25 cellular contexts compared by ENCODE assay signal in genomic region chr5:14956423-14957046, GRCh38.
DNase-seq lines count a peak whose midpoint lies in the region; ATAC-seq, FAIRE-seq and TF ChIP-seq lines count a peak whose summit lies in the region.
"Had no signal": no experiment of that assay in that cellular context is flagged by ENCODE, and none has a peak within 500 bp of the region (broad histone marks: within the 10 kb centered on the region; RNA-seq: fewer than 3 reads in every experiment).

No MANE protein-coding gene starts in this region.

- H3K27ac ChIP-seq in HUES64 (ENCODE audit: low read depth, low read length) = peak overlapping the region; percentile 24; the same call in 1 of the 2 replicates
- H3K27ac ChIP-seq in parathyroid adenoma = peak overlapping the region; percentile 50
- H3K27ac ChIP-seq: HL-60, Peyer's patch, SK-N-MC had no signal

- no peak for ATAC-seq in HG02588 (IDR thresholded peaks at IDR 0.05; ENCODE audit: unreplicated experiment)
- no peak for ATAC-seq in GM21528 (IDR thresholded peaks at IDR 0.05; ENCODE audit: low FRiP score, unreplicated experiment)
- ATAC-seq: K562 had no signal

- no peaks in the 10 kb centered on the region for H3K9me3 ChIP-seq in HUES64 (ENCODE audit: insufficient read depth, low read depth, low read length)
- H3K9me3 ChIP-seq in parathyroid adenoma (ENCODE audit: control insufficient read depth, low read length) = no peaks in the 10 kb centered on the region
- H3K9me3 ChIP-seq: MG63, Peyer's patch had no signal

- H3K4me1 ChIP-seq in HUES64 (ENCODE audit: insufficient read depth, low read length) (peaks cover 15% of the 10 kb centered on the region), parathyroid adenoma (peaks cover 17% of the 10 kb centered on the region)
- H3K4me1 ChIP-seq: Peyer's patch had no signal

- H3K4me3 ChIP-seq in HUES64 (ENCODE audit: low read length) = no peak overlapping the region
- no peak overlapping the region for H3K4me3 ChIP-seq in bronchial epithelial cell (ENCODE audit: low read depth, low read length)
- no peak overlapping the region for H3K4me3 ChIP-seq in parathyroid adenoma (ENCODE audit: low read depth, low read length)
- H3K4me3 ChIP-seq: GM12878, K562, MG63, Peyer's patch, SK-N-MC had no signal

- no peak overlapping the region for H3K9ac ChIP-seq in HUES64 (ENCODE audit: low read depth, low read length)
- no peak overlapping the region for H3K9ac ChIP-seq in parathyroid adenoma

- 29% methylated on average over 6 of the region's 6 CpGs for WGBS in HUES64

- no peaks in the 10 kb centered on the region for H3K27me3 ChIP-seq in HUES64 (ENCODE audit: insufficient read depth, low read length)
- H3K27me3 ChIP-seq in bronchial epithelial cell (ENCODE audit: control insufficient read depth, insufficient read depth, low read length) = no peaks in the 10 kb centered on the region
- no peaks in the 10 kb centered on the region for H3K27me3 ChIP-seq in parathyroid adenoma (ENCODE audit: control insufficient read depth, insufficient read depth, low read length)
- H3K27me3 ChIP-seq: MG63, Peyer's patch had no signal

- peak overlapping the region; percentile 38 for H2AFZ ChIP-seq in parathyroid adenoma

- H3K36me3 ChIP-seq in HUES64 (ENCODE audit: insufficient read depth, low read length) (no peaks in the 10 kb centered on the region), bronchial epithelial cell (ENCODE audit: control insufficient read depth, insufficient read depth, low read length) (no peaks in the 10 kb centered on the region), parathyroid adenoma (ENCODE audit: control insufficient read depth, insufficient read depth, low read length) (no peaks in the 10 kb centered on the region)
- H3K36me3 ChIP-seq: MG63, Peyer's patch had no signal

- H3K79me2 ChIP-seq in parathyroid adenoma = no peaks in the 10 kb centered on the region

- DNase-seq in bronchial epithelial cell (ENCODE audit: low read depth) = no peak
- peak; percentile 11 for DNase-seq in iPS-NIHi11 (ENCODE audit: low spot score)
- no peak for DNase-seq in RCC 7860 (ENCODE audit: low spot score)
- DNase-seq in activated naive CD4-positive, alpha-beta T cell treated with anti-CD3 and anti-CD28 coated beads, Interleukin-2, amount 50 U/mL, for 16 hours = no peak
- DNase-seq: C1 segment of cervical spinal cord, COR-L47, GDM1, HCEC 1CT, MG63, NCI-H1105 treated with DMSO at 0.1 percent for 48 hours, NCI-H2029, NCI-H446 treated with DMSO at 0.1 percent for 48 hours, NCI-H526, NCI-H82, Peyer's patch, SIG-M5 had no signal

- TF ChIP-seq CTCF in bronchial epithelial cell (IDR thresholded peaks at IDR 0.05; ENCODE audit: insufficient read depth, low read length, severe bottlenecking) (no peak), parathyroid adenoma (IDR thresholded peaks at IDR 0.05) (no peak)

- H3K4me2 ChIP-seq in parathyroid adenoma (ENCODE audit: low read length) = no peak overlapping the region

- FAIRE-seq in bronchial epithelial cell (lab: Jason Lieb, UNC) (peak; percentile 62), RCC 7860 (lab: Jason Lieb, UNC) (no peak)
- FAIRE-seq: GM12878, GM19239, K562 had no signal
